9 cellular contexts compared by ENCODE assay signal in genomic region chr2:55490554-55490953, GRCh38. TPM values are rescaled to one million over a fixed set of nuclear protein-coding genes. Genes with fewer than 3 reads are reported as not detected.
DNase-seq lines count a peak whose midpoint lies in the region; ATAC-seq and TF ChIP-seq lines count a peak whose summit lies in the region.
"Had no signal": no experiment of that assay in that cellular context is flagged by ENCODE, and none has a peak within 500 bp of the region (broad histone marks: within the 10 kb centered on the region; RNA-seq: fewer than 3 reads in every experiment).

No MANE protein-coding gene starts in this region.

- no peaks in the 10 kb centered on the region for H3K9me3 ChIP-seq in ovary

- 23 to 38% (median 25%) methylated on average over 2 of the region's 2 CpGs for WGBS in ovary, 3 donors

- no peak for TF ChIP-seq POLR2A in ovary (IDR thresholded peaks at IDR 0.05)

- peak; percentile 1 for DNase-seq in GM04503 (ENCODE audit: low read depth)
- peak; percentile 49 for DNase-seq in NCI-H524 treated with DMSO at 0.1 percent for 48 hours (lab: John Stamatoyannopoulos, UW)
- peak; percentile 86 for DNase-seq in fibroblast of pulmonary artery (ENCODE audit: low read depth)
- peak; percentile 17 to 46 (median 43) for DNase-seq in ovary
- no peak for DNase-seq in HuH-7 (ENCODE audit: low spot score)
- no peak for DNase-seq in T-helper 1 cell

- TF ChIP-seq CTCF in fibroblast of pulmonary artery (IDR thresholded peaks at IDR 0.05; ENCODE audit: low read length, missing control alignments) (no peak), ovary (IDR thresholded peaks at IDR 0.05) (no peak)

- H3K27ac ChIP-seq in ovary: no peak overlapping the region
- H3K27ac ChIP-seq: HL-60 had no signal

- no peaks in the 10 kb centered on the region for H3K4me1 ChIP-seq in ovary (ENCODE audit: insufficient read depth)

- no peaks in the 10 kb centered on the region for H3K36me3 ChIP-seq in ovary

- TF ChIP-seq EP300 in ovary (IDR thresholded peaks at IDR 0.05): no peak

- no peaks in the 10 kb centered on the region for H3K27me3 ChIP-seq in ovary

- intact Hi-C loops in ovary (cut with DNase I): no loop called here

- ATAC-seq in GM18511 (IDR thresholded peaks at IDR 0.05; ENCODE audit: unreplicated experiment): no peak
- ATAC-seq in GM21526 (IDR thresholded peaks at IDR 0.05; ENCODE audit: low FRiP score, unreplicated experiment): no peak

- no peak overlapping the region for H3K4me3 ChIP-seq in fibroblast of pulmonary artery (replicated peaks; ENCODE audit: low read depth, low read length)
- no peak overlapping the region for H3K4me3 ChIP-seq in ovary

RNA-seq across cellular contexts. Expression of gene CFAP36, which starts 29.0 kb away (rescaled TPM):
- total RNA-seq in ovary: 10 to 100 TPM; 30.5 to 61.1 (median 50.7) TPM
- 10 to 100 TPM; 59.9 to 64.7 TPM for polyA plus RNA-seq in ovary

Comparison
In these comparisons a context has a peak if more than half of its experiments do, and no peak if none do; other contexts are left out.
1. DNase-seq: peak in GM04503 (single experiment), NCI-H524 treated with DMSO at 0.1 percent for 48 hours (single experiment), fibroblast of pulmonary artery (single experiment) and ovary (5 of 5); none in HuH-7 (single experiment) and T-helper 1 cell (0 of 5).